In genomic region chr16:5523794-5524193, GRCh38 we compare ENCODE assay signal across 24 cellular contexts.
"Had no signal": no experiment of that assay in that cellular context is flagged by ENCODE, and none has a peak within 500 bp of the region (broad histone marks: within the 10 kb centered on the region; RNA-seq: fewer than 3 reads in every experiment).

No MANE protein-coding gene starts in this region.

- H3K4me3 ChIP-seq: colonic mucosa, hepatocyte, mucosa of descending colon, pancreas, suprapubic skin, thyroid gland, uterus had no signal

- H3K36me3 ChIP-seq: colonic mucosa, pancreas, suprapubic skin, thyroid gland, uterus had no signal

- H3K27ac ChIP-seq: colonic mucosa, foreskin keratinocyte, hepatocyte, pancreas, suprapubic skin, thyroid gland, uterus had no signal

- H3K4me3 Mint-ChIP-seq: naive thymus-derived CD8-positive, alpha-beta T cell; neural crest cell; stimulated activated effector memory CD8-positive, alpha-beta T cell treated with anti-CD3 and anti-CD28 coated beads, Interleukin-12 subunit alpha, Interleukin-12 subunit beta, amount 100 ng/mL, for 72 hours; type B pancreatic cell had no signal

- H3K27me3 ChIP-seq: colonic mucosa, foreskin keratinocyte, suprapubic skin, thyroid gland, uterus had no signal

- DNase-seq: colonic mucosa; dermis blood vessel endothelial cell; erythroblast; foreskin keratinocyte; kidney glomerular epithelial cell; mammary epithelial cell; mucosa of descending colon; naive thymus-derived CD8-positive, alpha-beta T cell; occipital lobe; pancreas; right cardiac atrium; small intestine; stimulated activated CD4-positive, alpha-beta T cell treated with anti-CD3 and anti-CD28 coated beads, Interleukin-4, amount 100 ng/mL, for 1 hour; stimulated activated CD8-positive, alpha-beta memory T cell treated with anti-CD3 and anti-CD28 coated beads, Interleukin-4, amount 100 ng/mL, for 48 hours; stimulated activated naive CD8-positive, alpha-beta T cell treated with anti-CD3 and anti-CD28 coated beads, Interleukin-15, Interleukin-2, amounts not matched to agents 100 U/mL and 50 U/mL, for 24 hours; thyroid gland; uterus had no signal

- H3K9me3 ChIP-seq: colonic mucosa, mucosa of descending colon, pancreas, suprapubic skin, thyroid gland, uterus had no signal

- H3K36me3 Mint-ChIP-seq: naive thymus-derived CD8-positive, alpha-beta T cell; stimulated activated effector memory CD8-positive, alpha-beta T cell treated with anti-CD3 and anti-CD28 coated beads, Interleukin-12 subunit alpha, Interleukin-12 subunit beta, amount 100 ng/mL, for 72 hours; type B pancreatic cell had no signal

- H3K4me1 ChIP-seq: colonic mucosa, foreskin keratinocyte, pancreas, suprapubic skin, uterus had no signal

- H3K9me3 Mint-ChIP-seq: neural crest cell, type B pancreatic cell had no signal

- H3K4me1 Mint-ChIP-seq: naive thymus-derived CD8-positive, alpha-beta T cell; neural crest cell; stimulated activated effector memory CD8-positive, alpha-beta T cell treated with anti-CD3 and anti-CD28 coated beads, Interleukin-12 subunit alpha, Interleukin-12 subunit beta, amount 100 ng/mL, for 72 hours had no signal

- H3K27ac Mint-ChIP-seq: naive thymus-derived CD8-positive, alpha-beta T cell; progenitor cell of endocrine pancreas; stimulated activated effector memory CD8-positive, alpha-beta T cell treated with anti-CD3 and anti-CD28 coated beads, Interleukin-12 subunit alpha, Interleukin-12 subunit beta, amount 100 ng/mL, for 72 hours; type B pancreatic cell had no signal

- ATAC-seq: foreskin keratinocyte; left lobe of liver; mucosa of descending colon; naive thymus-derived CD8-positive, alpha-beta T cell; pancreas; right cardiac atrium; stimulated activated effector memory CD8-positive, alpha-beta T cell treated with anti-CD3 and anti-CD28 coated beads, Interleukin-12 subunit alpha, Interleukin-12 subunit beta, amount 100 ng/mL, for 72 hours; stimulated activated naive CD8-positive, alpha-beta T cell treated with anti-CD3 and anti-CD28 coated beads, Interleukin-15, Interleukin-2, amounts not matched to agents 100 U/mL and 50 U/mL, for 24 hours had no signal
